In the genomic region with DNA sequence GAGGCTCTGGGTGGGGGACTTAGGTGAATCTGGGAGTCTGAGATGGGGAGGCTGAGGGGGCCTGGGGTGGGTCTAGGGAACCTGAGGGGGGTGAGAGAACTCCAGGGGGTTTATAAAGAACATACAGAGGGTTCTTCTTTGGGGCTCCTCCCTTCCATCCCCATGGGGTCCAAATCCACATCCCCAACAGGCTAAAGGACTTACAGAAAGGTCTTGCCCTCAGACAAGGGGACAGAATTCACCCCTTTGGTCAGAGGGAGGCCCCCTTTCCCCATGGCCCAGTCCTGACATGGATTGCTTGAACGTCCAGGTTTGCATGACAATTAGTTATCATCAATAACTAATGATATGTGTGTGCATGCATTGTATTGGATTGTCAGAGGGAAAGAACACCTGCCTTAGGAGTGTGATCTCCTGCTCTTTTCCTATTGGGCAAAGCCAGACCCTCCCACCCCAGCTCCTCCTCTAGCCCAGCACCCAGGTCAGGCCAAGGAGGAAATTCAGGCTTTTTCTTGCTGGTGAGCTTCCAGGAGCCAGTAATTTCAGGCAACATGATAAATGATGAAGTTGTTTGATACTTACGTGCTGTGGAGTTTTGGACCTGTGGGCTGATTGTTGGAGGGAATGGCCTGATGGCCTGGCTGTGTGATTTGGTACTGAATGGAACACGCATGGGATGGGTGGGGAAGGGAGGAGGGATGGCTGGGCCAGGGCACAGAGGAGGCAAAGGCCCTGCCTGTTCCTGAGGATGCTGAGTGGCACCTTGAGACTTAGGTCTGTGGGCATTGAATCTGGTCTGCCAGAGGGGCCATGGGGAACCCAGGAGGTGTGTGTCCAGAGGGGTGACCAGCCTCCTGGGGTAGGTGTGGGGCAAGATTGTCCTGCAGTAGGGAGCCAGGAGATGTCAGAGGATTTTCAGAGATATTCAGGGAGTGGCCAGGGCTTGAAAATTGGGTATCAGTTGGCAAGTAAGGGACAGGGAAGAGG, we compare ENCODE assay signal across 9 cellular contexts. TPM values are rescaled to one million over a fixed set of nuclear protein-coding genes. Genes with fewer than 3 reads are reported as not detected.
A peak's percentile ranks its signal among the peaks of the same experiment; 100 is the strongest.
DNase-seq lines count a peak whose midpoint lies in the region; ATAC-seq, FAIRE-seq and TF ChIP-seq lines count a peak whose summit lies in the region.
"Had no signal": no experiment of that assay in that cellular context is flagged by ENCODE, and none has a peak within 500 bp of the region (broad histone marks: within the 10 kb centered on the region; RNA-seq: fewer than 3 reads in every experiment).

No MANE protein-coding gene starts in this region.

- TF ChIP-seq CTCF in right atrium auricular region (IDR thresholded peaks at IDR 0.05) (peak in 1 of 2 donors; percentile 12), fibroblast of the aortic adventitia (IDR thresholded peaks at IDR 0.05; ENCODE audit: insufficient read depth, low read length) (no peak), gastrocnemius medialis (IDR thresholded peaks at IDR 0.05 in 4 of 5, conservative IDR thresholded peaks at IDR 0.05 in 1 of 5) (no peak), GM20000 (IDR thresholded peaks at IDR 0.05; ENCODE audit: extremely low read depth, missing control alignments) (no peak)

- peak overlapping the region; percentile 90 to 92 for H3K27ac ChIP-seq in right atrium auricular region
- H3K27ac ChIP-seq in SJSA1 = no peak overlapping the region
- peak overlapping the region; percentile 85 to 98 (median 92) for H3K27ac ChIP-seq in gastrocnemius medialis

- FAIRE-seq in HTR-8/SVneo (lab: Jason Lieb, UNC) = no peak
- FAIRE-seq: islet of Langerhans had no signal

- no peak for ATAC-seq in Right ventricle myocardium inferior
- no peak for ATAC-seq in gastrocnemius medialis

- H3K36me3 ChIP-seq in right atrium auricular region (no peaks in the 10 kb centered on the region), SJSA1 (no peaks in the 10 kb centered on the region), gastrocnemius medialis (no peaks in the 10 kb centered on the region)

- H3K4me3 ChIP-seq in right atrium auricular region = peak overlapping the region; percentile 78
- H3K4me3 ChIP-seq in SJSA1 = peak overlapping the region; percentile 66; the same call in 1 of the 2 replicates
- H3K4me3 ChIP-seq in fibroblast of the aortic adventitia (ENCODE audit: low read depth, low read length) = peak overlapping the region; percentile 86
- peak overlapping the region; percentile 78 to 99 (median 86) for H3K4me3 ChIP-seq in gastrocnemius medialis

- H3K27me3 ChIP-seq in right atrium auricular region (no peaks in the 10 kb centered on the region), SJSA1 (replicated peaks) (0 out of 2 replicates have a peak, but pooled peaks cover 8% of the 10 kb centered on the region), gastrocnemius medialis (no peaks in the 10 kb centered on the region)

- DNase-seq in right atrium auricular region (ENCODE audit: low spot score) (no peak), Right ventricle myocardium inferior (ENCODE audit: missing footprints) (no peak), SJSA1 (ENCODE audit: low read depth in 1 of 2, low spot score in 2 of 2) (no peak), fibroblast of the aortic adventitia (ENCODE audit: low read depth) (no peak), gastrocnemius medialis (no peak), SKM-1 (lab: John Stamatoyannopoulos, UW; ENCODE audit: unreplicated experiment) (no peak), HTR-8/SVneo (ENCODE audit: insufficient read length, low spot score) (no peak), GM20000 (ENCODE audit: low spot score) (no peak)

- H3K4me1 ChIP-seq in right atrium auricular region (peaks cover 0 to 30% of the 10 kb centered on the region in 2 donors), SJSA1 (replicated peaks) (peaks cover 3% of the 10 kb centered on the region; the same call in 1 of the 2 replicates), gastrocnemius medialis (peaks cover 12 to 17% of the 10 kb centered on the region in 2 donors)

- intact Hi-C loops in Right ventricle myocardium inferior (cut with DNase I) (no loop called here), gastrocnemius medialis (cut with DNase I; ENCODE audit: low total_unique reads) (loop anchor here (10.0 kb wide), 1 partner anchor 677 kb away; no protein-coding TSS in a partner anchor)

- TF ChIP-seq POLR2A in gastrocnemius medialis (IDR thresholded peaks at IDR 0.05) = no peak

- in situ Hi-C loops in gastrocnemius medialis (cut with MboI; ENCODE audit: low sequenced_read_pairs in 4 of 4) = no loop called here

- no peaks in the 10 kb centered on the region for H3K9me3 ChIP-seq in right atrium auricular region
- no peaks in the 10 kb centered on the region for H3K9me3 ChIP-seq in SJSA1 (replicated peaks)
- no peaks in the 10 kb centered on the region for H3K9me3 ChIP-seq in gastrocnemius medialis

RNA-seq across cellular contexts. Expression of gene KLHL26, which starts 1.1 kb away (rescaled TPM):
- 10 to 100 TPM in 1 of 2 donors, 1 to 10 TPM in 1; 5.7 to 11.3 TPM for total RNA-seq in right atrium auricular region
- total RNA-seq in Right ventricle myocardium inferior = 6.6 TPM
- 3.3 and 5.8 TPM in 2 replicates for total RNA-seq in SJSA1 (2014; rRNA removed; shearing (Covaris generic))
- 3.9 and 5.2 TPM in 2 replicates for total RNA-seq in fibroblast of the aortic adventitia (ENCODE audit: low replicate concordance)
- 10 to 100 TPM in 1 of 4 donors, 1 to 10 TPM in 3; 5.2 to 12.0 (median 7.3) TPM for total RNA-seq in gastrocnemius medialis

RNA-seq across cellular contexts. Expression of gene TMEM59L, which starts 25.3 kb away (rescaled TPM):
- 1 to 10 TPM; 2.2 to 3.0 TPM for total RNA-seq in right atrium auricular region
- 2.8 TPM for total RNA-seq in Right ventricle myocardium inferior
- not detected in 2 replicates for total RNA-seq in SJSA1 (2014; rRNA removed; shearing (Covaris generic))
- 1.2 and 2.2 TPM in 2 replicates for total RNA-seq in fibroblast of the aortic adventitia (ENCODE audit: low replicate concordance)
- 1 to 10 TPM in 1 of 4 donors, under 1 TPM in 2, not detected in 1; 0.20 to 2.1 (median 0.36) TPM for total RNA-seq in gastrocnemius medialis

RNA-seq across cellular contexts. Expression of gene CRLF1, which starts 31.3 kb away (rescaled TPM):
- 10 to 100 TPM; 71.8 to 73.9 TPM for total RNA-seq in right atrium auricular region
- 35.7 TPM for total RNA-seq in Right ventricle myocardium inferior
- 21.3 and 26.7 TPM in 2 replicates for total RNA-seq in SJSA1 (2014; rRNA removed; shearing (Covaris generic))
- total RNA-seq in fibroblast of the aortic adventitia (ENCODE audit: low replicate concordance) = 16.5 and 69.1 TPM in 2 replicates
- 10 to 100 TPM; 14.9 to 61.6 (median 35.3) TPM for total RNA-seq in gastrocnemius medialis

RNA-seq across cellular contexts. Expression of gene CRTC1, which starts 45.5 kb away (rescaled TPM):
- total RNA-seq in right atrium auricular region (1 to 10 TPM; 4.0 to 5.8 TPM), Right ventricle myocardium inferior (10.3 TPM), fibroblast of the aortic adventitia (ENCODE audit: low replicate concordance) (1.1 and 2.4 TPM in 2 replicates), gastrocnemius medialis (1 to 10 TPM; 2.8 to 8.8 (median 3.7) TPM)
- total RNA-seq in SJSA1 (2014; rRNA removed; shearing (Covaris generic)) = 1.3 and 2.5 TPM in 2 replicates

RNA-seq across cellular contexts. Expression of gene REX1BD, which starts 49.3 kb away (rescaled TPM):
- total RNA-seq in right atrium auricular region = 100 to 1,000 TPM; 119 to 171 TPM
- 79.3 TPM for total RNA-seq in Right ventricle myocardium inferior
- total RNA-seq in SJSA1 (2014; rRNA removed; shearing (Covaris generic)) = 84.0 and 198 TPM in 2 replicates
- 41.4 and 153 TPM in 2 replicates for total RNA-seq in fibroblast of the aortic adventitia (ENCODE audit: low replicate concordance)
- 100 to 1,000 TPM; 163 to 337 (median 187) TPM for total RNA-seq in gastrocnemius medialis
